Comparison of ENCODE assay signal across 23 cellular contexts in genomic region chr12:12889701-12890100, GRCh38. TPM values are rescaled to one million over a fixed set of nuclear protein-coding genes. Genes with fewer than 3 reads are reported as not detected.
A peak's percentile ranks its signal among the peaks of the same experiment; 100 is the strongest.
DNase-seq lines count a peak whose midpoint lies in the region; ATAC-seq and TF ChIP-seq lines count a peak whose summit lies in the region.
"Had no signal": no experiment of that assay in that cellular context is flagged by ENCODE, and none has a peak within 500 bp of the region (broad histone marks: within the 10 kb centered on the region; RNA-seq: fewer than 3 reads in every experiment).

No MANE protein-coding gene starts in this region.

- H3K4me1 ChIP-seq in mammary epithelial cell (ENCODE audit: insufficient read depth, low read length) (peaks cover 33% of the 10 kb centered on the region), neural progenitor cell (peaks cover 15% of the 10 kb centered on the region)

- H4K20me1 ChIP-seq in mammary epithelial cell (ENCODE audit: insufficient read depth, low read length) (no peaks in the 10 kb centered on the region), neural progenitor cell (ENCODE audit: low read depth) (peaks cover 6% of the 10 kb centered on the region)

- dilution Hi-C loops in mammary epithelial cell (cut with HindIII; ENCODE audit: low sequenced_read_pairs) = no loop called here

- DNase-seq in activated naive CD8-positive, alpha-beta T cell treated with anti-CD3 and anti-CD28 coated beads for 36 hours = no peak
- DNase-seq in mammary epithelial cell (no peak), neural progenitor cell (ENCODE audit: low spot score) (no peak), KG1 (lab: John Stamatoyannopoulos, UW) (no peak), D341Med (ENCODE audit: low spot score) (no peak)
- DNase-seq: 8988T; activated CD4-positive, alpha-beta T cell treated with anti-CD3 and anti-CD28 coated beads, Interleukin-2, amount 10 ng/mL, durations not matched to agents 24 days and 14 days; activated naive CD8-positive, alpha-beta T cell treated with anti-CD3 and anti-CD28 coated beads, Interleukin-2, amount 10 ng/mL, durations not matched to agents 7 days and 5 days; DMS 273 treated with DMSO at 0.1 percent for 48 hours; GDM1; heart right ventricle; immature natural killer cell; left ventricle myocardium superior; NCI-H187; NCI-H2227 treated with DMSO at 0.1 percent for 48 hours; right lobe of liver; T-helper 17 cell had no signal

- WGBS in mammary epithelial cell (ENCODE audit: low coverage, missing lambda C conversion rate) = 93% methylated on average over 4 of the region's 5 CpGs

- peak overlapping the region; percentile 92 for H3K27ac ChIP-seq in mammary epithelial cell (ENCODE audit: insufficient read depth, low read depth, low read length)
- no peak overlapping the region for H3K27ac ChIP-seq in neural progenitor cell
- H3K27ac ChIP-seq: heart right ventricle, right lobe of liver had no signal

- H3K4me3 ChIP-seq in mammary epithelial cell (replicated peaks in 1 of 3; ENCODE audit: insufficient read depth in 1 of 3, low read depth in 2 of 3, low read length in 3 of 3) = no peak overlapping the region
- H3K4me3 ChIP-seq in neural progenitor cell = no peak overlapping the region
- H3K4me3 ChIP-seq: K562 had no signal

- BruUV-seq in mammary epithelial cell (replicated peaks; lab: Mats Ljungman, UMichigan) = no TSS peak

- H3K4me1 Mint-ChIP-seq in activated naive CD8-positive, alpha-beta T cell (ENCODE audit: low read depth) = peaks cover 9% of the 10 kb centered on the region
- H3K4me1 Mint-ChIP-seq in activated naive CD8-positive, alpha-beta T cell treated with anti-CD3 and anti-CD28 coated beads for 36 hours = peaks cover 12% of the 10 kb centered on the region
- peaks cover 19% of the 10 kb centered on the region for H3K4me1 Mint-ChIP-seq in neural progenitor cell

- CTCF ChIA-PET in mammary epithelial cell (lab: Charles Lee; ENCODE audit: low non-redundant PET) = no interaction called here

- H3F3A ChIP-seq in neural progenitor cell (ENCODE audit: low read depth) = no peaks in the 10 kb centered on the region

- no peaks in the 10 kb centered on the region for H3K9me3 ChIP-seq in mammary epithelial cell (replicated peaks; ENCODE audit: insufficient read depth, low read length)
- H3K9me3 ChIP-seq in neural progenitor cell (ENCODE audit: low read depth) = no peaks in the 10 kb centered on the region
- H3K9me3 ChIP-seq: heart right ventricle, ovary, right lobe of liver, tibial nerve had no signal

- no peaks in the 10 kb centered on the region for H3K36me3 ChIP-seq in mammary epithelial cell (ENCODE audit: insufficient read depth, low read length)
- no peaks in the 10 kb centered on the region for H3K36me3 ChIP-seq in neural progenitor cell
- H3K36me3 ChIP-seq: heart right ventricle, ovary, right lobe of liver, tibial nerve had no signal

- H3K9ac ChIP-seq in mammary epithelial cell (ENCODE audit: insufficient read depth, low read length) (no peak overlapping the region), neural progenitor cell (no peak overlapping the region)

- no peaks in the 10 kb centered on the region for H3K36me3 Mint-ChIP-seq in activated naive CD8-positive, alpha-beta T cell
- H3K36me3 Mint-ChIP-seq in activated naive CD8-positive, alpha-beta T cell treated with anti-CD3 and anti-CD28 coated beads for 36 hours = no peaks in the 10 kb centered on the region
- no peaks in the 10 kb centered on the region for H3K36me3 Mint-ChIP-seq in neural progenitor cell
- H3K36me3 Mint-ChIP-seq: activated naive CD8-positive, alpha-beta T cell treated with anti-CD3 and anti-CD28 coated beads, Interleukin-2, amount 10 ng/mL, durations not matched to agents 7 days and 5 days; immature natural killer cell had no signal

- intact Hi-C loops in mammary epithelial cell (cut with micrococcal nuclease) = loop anchor here (1.0 to 2.0 kb wide), 4 partner anchors 17 to 101 kb away; partner anchors contain the start of gene DDX47

- H3K27me3 Mint-ChIP-seq in activated naive CD8-positive, alpha-beta T cell = peaks cover 12% of the 10 kb centered on the region
- H3K27me3 Mint-ChIP-seq in activated naive CD8-positive, alpha-beta T cell treated with anti-CD3 and anti-CD28 coated beads for 36 hours = peaks cover 53% of the 10 kb centered on the region
- peaks cover 22% of the 10 kb centered on the region for H3K27me3 Mint-ChIP-seq in neural progenitor cell (ENCODE audit: insufficient read depth, low read depth)

- no peak for TF ChIP-seq CTCF in mammary epithelial cell (conservative IDR thresholded peaks at IDR 0.05 in 1 of 2, IDR thresholded peaks at IDR 0.05 in 1 of 2; ENCODE audit: extremely low read depth in 1 of 2, insufficient read depth in 1 of 2, low read depth in 1 of 2, low read length in 2 of 2)
- no peak for TF ChIP-seq CTCF in neural progenitor cell (IDR thresholded peaks at IDR 0.05)

- H3K4me2 ChIP-seq in mammary epithelial cell (ENCODE audit: insufficient read depth, low read depth, low read length) (no peak overlapping the region), neural progenitor cell (no peak overlapping the region)

- H2AFZ ChIP-seq in mammary epithelial cell (ENCODE audit: low read depth, low read length) (no peak overlapping the region), neural progenitor cell (replicated peaks) (no peak overlapping the region)

- no peaks in the 10 kb centered on the region for H3K9me3 Mint-ChIP-seq in activated naive CD8-positive, alpha-beta T cell (ENCODE audit: low read depth)
- no peaks in the 10 kb centered on the region for H3K9me3 Mint-ChIP-seq in activated naive CD8-positive, alpha-beta T cell treated with anti-CD3 and anti-CD28 coated beads for 36 hours
- no peaks in the 10 kb centered on the region for H3K9me3 Mint-ChIP-seq in neural progenitor cell
- H3K9me3 Mint-ChIP-seq: activated CD4-positive, alpha-beta T cell treated with anti-CD3 and anti-CD28 coated beads, Interleukin-2, amount 10 ng/mL, durations not matched to agents 24 days and 14 days; activated naive CD8-positive, alpha-beta T cell treated with anti-CD3 and anti-CD28 coated beads, Interleukin-2, amount 10 ng/mL, durations not matched to agents 7 days and 5 days had no signal

- in situ Hi-C loops in mammary epithelial cell (cut with MboI; ENCODE audit: low sequenced_read_pairs in 2 of 2) = loop anchor here in 1 of 2 donors (5.0 kb wide), 1 partner anchor 52 kb away; no protein-coding TSS in a partner anchor

- peaks cover 32% of the 10 kb centered on the region for H3K79me2 ChIP-seq in mammary epithelial cell (ENCODE audit: insufficient read depth, low read length)
- no peaks in the 10 kb centered on the region for H3K79me2 ChIP-seq in neural progenitor cell (ENCODE audit: low read depth)

- H3K27me3 ChIP-seq in mammary epithelial cell (ENCODE audit: insufficient read depth, low read length) (no peaks in the 10 kb centered on the region), neural progenitor cell (peaks cover 81% of the 10 kb centered on the region)
- H3K27me3 ChIP-seq: ovary, right lobe of liver, tibial nerve had no signal

- peak overlapping the region; percentile 85 for H3K4me3 Mint-ChIP-seq in activated naive CD8-positive, alpha-beta T cell
- H3K4me3 Mint-ChIP-seq in activated naive CD8-positive, alpha-beta T cell treated with anti-CD3 and anti-CD28 coated beads for 36 hours = no peak overlapping the region
- H3K4me3 Mint-ChIP-seq in neural progenitor cell = peak overlapping the region; percentile 88

- ATAC-seq in HG02884 (IDR thresholded peaks at IDR 0.05; ENCODE audit: unreplicated experiment) (no peak), HG02759 (IDR thresholded peaks at IDR 0.05; ENCODE audit: unreplicated experiment) (no peak)
- ATAC-seq: T-helper 17 cell had no signal

- no peak overlapping the region for H3K27ac Mint-ChIP-seq in activated naive CD8-positive, alpha-beta T cell
- no peak overlapping the region for H3K27ac Mint-ChIP-seq in activated naive CD8-positive, alpha-beta T cell treated with anti-CD3 and anti-CD28 coated beads for 36 hours
- H3K27ac Mint-ChIP-seq in neural progenitor cell = no peak overlapping the region
- H3K27ac Mint-ChIP-seq: activated CD4-positive, alpha-beta T cell treated with anti-CD3 and anti-CD28 coated beads, Interleukin-2, amount 10 ng/mL, durations not matched to agents 24 days and 14 days; activated naive CD8-positive, alpha-beta T cell treated with anti-CD3 and anti-CD28 coated beads, Interleukin-2, amount 10 ng/mL, durations not matched to agents 7 days and 5 days; immature natural killer cell; T-helper 17 cell had no signal

RNA-seq across cellular contexts. Expression of gene GPRC5A, which starts 1.7 kb away (rescaled TPM):
- total RNA-seq in activated naive CD8-positive, alpha-beta T cell treated with anti-CD3 and anti-CD28 coated beads for 36 hours = under 1 TPM; 0.27 to 0.34 TPM
- 10 to 100 TPM in 1 of 2 donors, 1 to 10 TPM in 1; 6.0 to 15.3 TPM for total RNA-seq in mammary epithelial cell
- 84.3 TPM for polyA plus RNA-seq in mammary epithelial cell
- polyA minus RNA-seq in mammary epithelial cell = 81.9 TPM
- total RNA-seq in neural progenitor cell (ENCODE audit: low replicate concordance) = not detected in 2 replicates
- total RNA-seq: activated CD4-positive, alpha-beta T cell treated with anti-CD3 and anti-CD28 coated beads, Interleukin-2, amount 10 ng/mL, durations not matched to agents 24 days and 14 days; activated naive CD8-positive, alpha-beta T cell treated with anti-CD3 and anti-CD28 coated beads, Interleukin-2, amount 10 ng/mL, durations not matched to agents 7 days and 5 days had no signal
- polyA plus RNA-seq: immature natural killer cell had no signal
